In genomic region chr5:78649816-78650561, GRCh38 we compare ENCODE assay signal across 10 cellular contexts. TPM values are rescaled to one million over a fixed set of nuclear protein-coding genes. Genes with fewer than 3 reads are reported as not detected.
A peak's percentile ranks its signal among the peaks of the same experiment; 100 is the strongest.
DNase-seq lines count a peak whose midpoint lies in the region; ATAC-seq and TF ChIP-seq lines count a peak whose summit lies in the region.
"Had no signal": no experiment of that assay in that cellular context is flagged by ENCODE, and none has a peak within 500 bp of the region (broad histone marks: within the 10 kb centered on the region; RNA-seq: fewer than 3 reads in every experiment).

No MANE protein-coding gene starts in this region.

- WGBS in adrenal gland, 4 donors: 86 to 92% (median 90%) methylated on average over 13 of the region's 13 CpGs

- H3K27me3 ChIP-seq in adrenal gland: no peaks in the 10 kb centered on the region

- no peaks in the 10 kb centered on the region for H3K36me3 ChIP-seq in adrenal gland (replicated peaks in 1 of 2)

- peak overlapping the region; percentile 70 for H3K4me3 Mint-ChIP-seq in T-helper 1 cell treated with Interleukin-12 subunit alpha and Interleukin-12 subunit beta and Interleukin-4 antibody, amounts not matched to agents 30 μg/mL and 1 μg/mL, for 36 hours
- H3K4me3 Mint-ChIP-seq in T-helper 17 cell: peak overlapping the region; percentile 91
- H3K4me3 Mint-ChIP-seq in stimulated activated naive CD8-positive, alpha-beta T cell treated with anti-CD3 and anti-CD28 coated beads, Interleukin-15, amount 100 ng/mL, for 72 hours: peak overlapping the region; percentile 65 to 72

- H3K27ac ChIP-seq in adrenal gland: no peak overlapping the region

- TF ChIP-seq CTCF in fibroblast of the aortic adventitia (IDR thresholded peaks at IDR 0.05; ENCODE audit: insufficient read depth, low read length): no peak
- TF ChIP-seq CTCF in adrenal gland (IDR thresholded peaks at IDR 0.05): no peak

- intact Hi-C loops in adrenal gland (cut with DNase I): loop anchor here (10.0 kb wide), 2 partner anchors 75 to 105 kb away; no protein-coding TSS in a partner anchor

- H3K4me1 ChIP-seq in adrenal gland (replicated peaks in 1 of 2): peaks cover 4 to 28% of the 10 kb centered on the region in 2 donors

- H3K9me3 ChIP-seq in T-helper 17 cell (ENCODE audit: control insufficient read depth, low read length, poor library complexity, severe bottlenecking) (no peaks in the 10 kb centered on the region), adrenal gland (replicated peaks in 1 of 3) (no peaks in the 10 kb centered on the region)

- H3K27ac Mint-ChIP-seq in T-helper 1 cell treated with Interleukin-12 subunit alpha and Interleukin-12 subunit beta and Interleukin-4 antibody, amounts not matched to agents 30 μg/mL and 1 μg/mL, for 36 hours: peak overlapping the region; percentile 28
- H3K27ac Mint-ChIP-seq in T-helper 17 cell: no peak overlapping the region
- peak overlapping the region in 1 of 2 donors; percentile 54 for H3K27ac Mint-ChIP-seq in stimulated activated naive CD8-positive, alpha-beta T cell treated with anti-CD3 and anti-CD28 coated beads, Interleukin-15, amount 100 ng/mL, for 72 hours

- H3K4me3 ChIP-seq in fibroblast of the aortic adventitia (ENCODE audit: low read depth, low read length) (no peak overlapping the region), adrenal gland (no peak overlapping the region)

- DNase-seq in T-helper 1 cell (no peak), T-helper 17 cell (no peak), fibroblast of the aortic adventitia (ENCODE audit: low read depth) (peak; percentile 70), adrenal gland (no peak), ureter (ENCODE audit: low spot score) (no peak)
- no peak for DNase-seq in stimulated activated naive CD8-positive, alpha-beta T cell treated with anti-CD3 and anti-CD28 coated beads, Interleukin-15, amount 100 ng/mL, for 72 hours
- DNase-seq: NCI-H2029 treated with DMSO at 0.1 percent for 48 hours, WERI-Rb-1 had no signal

- TF ChIP-seq POLR2A in adrenal gland (IDR thresholded peaks at IDR 0.05): no peak

- H3K4me1 Mint-ChIP-seq in T-helper 1 cell treated with Interleukin-12 subunit alpha and Interleukin-12 subunit beta and Interleukin-4 antibody, amounts not matched to agents 30 μg/mL and 1 μg/mL, for 36 hours (ENCODE audit: low read depth): peaks cover 12% of the 10 kb centered on the region
- peaks cover 15% of the 10 kb centered on the region for H3K4me1 Mint-ChIP-seq in T-helper 17 cell
- peaks cover 18% of the 10 kb centered on the region for H3K4me1 Mint-ChIP-seq in stimulated activated naive CD8-positive, alpha-beta T cell treated with anti-CD3 and anti-CD28 coated beads, Interleukin-15, amount 100 ng/mL, for 72 hours

- H3K27me3 Mint-ChIP-seq in T-helper 1 cell treated with Interleukin-12 subunit alpha and Interleukin-12 subunit beta and Interleukin-4 antibody, amounts not matched to agents 30 μg/mL and 1 μg/mL, for 36 hours (ENCODE audit: low read depth): peaks cover 56% of the 10 kb centered on the region
- H3K27me3 Mint-ChIP-seq in T-helper 17 cell: peaks cover 52% of the 10 kb centered on the region
- peaks cover 63% of the 10 kb centered on the region for H3K27me3 Mint-ChIP-seq in stimulated activated naive CD8-positive, alpha-beta T cell treated with anti-CD3 and anti-CD28 coated beads, Interleukin-15, amount 100 ng/mL, for 72 hours

- ATAC-seq in T-helper 17 cell (no peak), HG03565 (IDR thresholded peaks at IDR 0.05; ENCODE audit: unreplicated experiment) (no peak)
- ATAC-seq in stimulated activated naive CD8-positive, alpha-beta T cell treated with anti-CD3 and anti-CD28 coated beads, Interleukin-15, amount 100 ng/mL, for 72 hours: no peak

- H3K9me3 Mint-ChIP-seq in T-helper 1 cell treated with Interleukin-12 subunit alpha and Interleukin-12 subunit beta and Interleukin-4 antibody, amounts not matched to agents 30 μg/mL and 1 μg/mL, for 36 hours: no peaks in the 10 kb centered on the region
- H3K9me3 Mint-ChIP-seq in stimulated activated naive CD8-positive, alpha-beta T cell treated with anti-CD3 and anti-CD28 coated beads, Interleukin-15, amount 100 ng/mL, for 72 hours: no peaks in the 10 kb centered on the region

- H3K36me3 Mint-ChIP-seq in T-helper 1 cell treated with Interleukin-12 subunit alpha and Interleukin-12 subunit beta and Interleukin-4 antibody, amounts not matched to agents 30 μg/mL and 1 μg/mL, for 36 hours (ENCODE audit: low read depth): peaks cover 2% of the 10 kb centered on the region
- H3K36me3 Mint-ChIP-seq in T-helper 17 cell (ENCODE audit: low read depth): peaks cover 3% of the 10 kb centered on the region

RNA-seq across cellular contexts. Expression of gene LHFPL2, which starts 1.4 kb away (rescaled TPM):
- total RNA-seq in T-helper 17 cell (1 to 10 TPM; 1.3 to 4.3 TPM), fibroblast of the aortic adventitia (ENCODE audit: low replicate concordance) (42.8 and 81.2 TPM in 2 replicates), adrenal gland (10 to 100 TPM; 34.0 to 68.4 (median 56.9) TPM), ureter (33.3 TPM)
- polyA plus RNA-seq in adrenal gland: 10 to 100 TPM in 1 of 3 donors, 1 to 10 TPM in 2; 8.0 to 27.3 (median 8.7) TPM
